Comparison of ENCODE assay signal across 12 cellular contexts in the genomic region with DNA sequence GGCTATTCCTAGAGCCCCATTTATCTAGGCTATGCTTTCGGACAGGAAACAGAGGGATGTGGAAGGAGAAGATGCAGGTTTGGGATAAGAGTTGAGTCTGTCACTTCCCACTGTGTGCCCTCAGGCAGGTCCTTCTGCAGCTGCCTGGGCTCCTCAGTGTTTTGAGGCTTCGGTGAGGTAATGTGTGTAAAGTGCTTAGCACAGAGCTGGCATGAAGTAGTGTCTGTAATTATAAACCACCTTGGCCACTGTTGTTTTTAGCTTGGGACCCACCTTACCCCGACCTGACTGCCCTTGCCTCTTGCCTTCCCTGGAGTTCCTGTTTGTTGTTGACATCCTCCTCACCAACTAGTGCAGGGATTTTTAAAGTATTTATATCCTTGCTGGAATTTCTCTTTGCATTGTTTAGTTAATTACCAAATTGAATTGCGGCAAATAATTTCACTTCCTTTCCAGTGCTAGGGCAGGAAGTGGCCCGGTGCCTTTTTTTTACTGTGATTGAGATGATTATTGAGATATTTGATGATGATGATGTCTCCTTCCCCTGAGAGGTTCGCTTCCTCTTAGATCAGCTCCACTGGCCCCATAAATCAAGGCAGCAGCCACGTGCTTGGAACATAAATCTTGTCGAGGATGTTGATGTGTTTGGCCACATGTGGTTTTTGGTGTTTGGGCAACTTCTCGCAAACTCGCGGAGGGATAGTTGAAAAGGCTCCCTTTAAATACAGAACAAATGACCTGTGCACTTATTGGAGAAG. TPM values are rescaled to one million over a fixed set of nuclear protein-coding genes. Genes with fewer than 3 reads are reported as not detected.
DNase-seq lines count a peak whose midpoint lies in the region; ATAC-seq and TF ChIP-seq lines count a peak whose summit lies in the region.
"Had no signal": no experiment of that assay in that cellular context is flagged by ENCODE, and none has a peak within 500 bp of the region (broad histone marks: within the 10 kb centered on the region; RNA-seq: fewer than 3 reads in every experiment).

No MANE protein-coding gene starts in this region.

- ATAC-seq in activated CD4-positive, alpha-beta T cell treated with anti-CD3 and anti-CD28 coated beads for 36 hours: no peak
- ATAC-seq in PC-3 (no peak), upper lobe of left lung (ENCODE audit: low FRiP score in 2 of 2) (no peak)

- H3K36me3 ChIP-seq in PC-3 (ENCODE audit: low read depth, low read length): no peaks in the 10 kb centered on the region
- no peaks in the 10 kb centered on the region for H3K36me3 ChIP-seq in hepatocyte (replicated peaks; ENCODE audit: insufficient read depth, low read depth)
- H3K36me3 ChIP-seq in upper lobe of left lung: no peaks in the 10 kb centered on the region
- H3K36me3 ChIP-seq: prostate gland had no signal

- DNase-seq in activated CD4-positive, alpha-beta T cell treated with anti-CD3 and anti-CD28 coated beads, Interleukin-2, amount 10 ng/mL, durations not matched to agents 24 days and 14 days: no peak
- DNase-seq in activated CD4-positive, alpha-beta T cell treated with anti-CD3 and anti-CD28 coated beads for 36 hours: no peak
- DNase-seq in PC-3: no peak
- DNase-seq in hepatocyte (ENCODE audit: low spot score): no peak
- peak in 1 of 2 donors; percentile 45 for DNase-seq in upper lobe of left lung
- no peak for DNase-seq in NCI-H774 (lab: John Stamatoyannopoulos, UW)
- no peak for DNase-seq in stimulated activated CD4-positive, alpha-beta T cell treated with anti-CD3 and anti-CD28 coated beads, Interleukin-1b, Interleukin-23, amount 100 ng/mL, for 48 hours
- no peak for DNase-seq in NCI-H446 (lab: John Stamatoyannopoulos, UW)
- DNase-seq: activated gamma-delta T cell, NCI-H2107 had no signal

- H3K27me3 ChIP-seq in PC-3 (ENCODE audit: low read length) (no peaks in the 10 kb centered on the region), hepatocyte (no peaks in the 10 kb centered on the region), upper lobe of left lung (no peaks in the 10 kb centered on the region)

- H3K4me1 Mint-ChIP-seq in activated CD4-positive, alpha-beta T cell treated with anti-CD3 and anti-CD28 coated beads, Interleukin-2, amount 10 ng/mL, durations not matched to agents 24 days and 14 days: peaks cover 7% of the 10 kb centered on the region
- H3K4me1 Mint-ChIP-seq in activated CD4-positive, alpha-beta T cell treated with anti-CD3 and anti-CD28 coated beads for 36 hours: peaks cover 9% of the 10 kb centered on the region

- CTCF ChIA-PET in activated CD4-positive, alpha-beta T cell treated with anti-CD3 and anti-CD28 coated beads for 36 hours (lab: Charles Lee): interaction anchor here (0.6 to 1.7 kb wide), 4 partner anchors 63 to 1167 kb away, joined by 3 to 4 read pairs (median 3); no protein-coding TSS in a partner anchor
- CTCF ChIA-PET in PC-3 (lab: Charles Lee): no interaction called here

- H3K27me3 Mint-ChIP-seq in activated CD4-positive, alpha-beta T cell treated with anti-CD3 and anti-CD28 coated beads, Interleukin-2, amount 10 ng/mL, durations not matched to agents 24 days and 14 days: peaks cover 28% of the 10 kb centered on the region
- peaks cover 29% of the 10 kb centered on the region for H3K27me3 Mint-ChIP-seq in activated CD4-positive, alpha-beta T cell treated with anti-CD3 and anti-CD28 coated beads for 36 hours

- no TSS peak for BruUV-seq in PC-3 (replicated peaks; lab: Mats Ljungman, UMichigan)

- H3K4me3 ChIP-seq in PC-3 (ENCODE audit: low read length) (no peak overlapping the region), hepatocyte (no peak overlapping the region), upper lobe of left lung (peak overlapping the region in 1 of 4 donors; percentile 13)
- H3K4me3 ChIP-seq: prostate gland had no signal

- no peaks in the 10 kb centered on the region for H3K9me3 ChIP-seq in PC-3 (ENCODE audit: low read length)
- H3K9me3 ChIP-seq in hepatocyte (ENCODE audit: low read depth): no peaks in the 10 kb centered on the region
- no peaks in the 10 kb centered on the region for H3K9me3 ChIP-seq in upper lobe of left lung
- H3K9me3 ChIP-seq: prostate gland had no signal

- peak overlapping the region; percentile 10; the same call in 1 of the 2 replicates for H3K4me2 ChIP-seq in PC-3 (ENCODE audit: low read length)
- H3K4me2 ChIP-seq in hepatocyte: peak overlapping the region; percentile 65

- H3K4me3 Mint-ChIP-seq in activated CD4-positive, alpha-beta T cell treated with anti-CD3 and anti-CD28 coated beads, Interleukin-2, amount 10 ng/mL, durations not matched to agents 24 days and 14 days: no peak overlapping the region
- no peak overlapping the region for H3K4me3 Mint-ChIP-seq in activated CD4-positive, alpha-beta T cell treated with anti-CD3 and anti-CD28 coated beads for 36 hours
- H3K4me3 Mint-ChIP-seq: endodermal cell had no signal

- no peaks in the 10 kb centered on the region for H3F3A ChIP-seq in PC-3 (ENCODE audit: low read length, unreplicated experiment)

- POLR2A ChIA-PET in activated CD4-positive, alpha-beta T cell treated with anti-CD3 and anti-CD28 coated beads for 36 hours (lab: Charles Lee): no interaction called here
- POLR2A ChIA-PET in PC-3 (lab: Charles Lee; ENCODE audit: unreplicated experiment): no interaction called here

- no peaks in the 10 kb centered on the region for H3K36me3 Mint-ChIP-seq in activated CD4-positive, alpha-beta T cell treated with anti-CD3 and anti-CD28 coated beads, Interleukin-2, amount 10 ng/mL, durations not matched to agents 24 days and 14 days (ENCODE audit: low read depth)
- H3K36me3 Mint-ChIP-seq in activated CD4-positive, alpha-beta T cell treated with anti-CD3 and anti-CD28 coated beads for 36 hours (ENCODE audit: low read depth): no peaks in the 10 kb centered on the region

- TF ChIP-seq EP300 in upper lobe of left lung (IDR thresholded peaks at IDR 0.05): no peak

- peak overlapping the region; percentile 47 for H3K27ac Mint-ChIP-seq in activated CD4-positive, alpha-beta T cell treated with anti-CD3 and anti-CD28 coated beads, Interleukin-2, amount 10 ng/mL, durations not matched to agents 24 days and 14 days
- no peak overlapping the region for H3K27ac Mint-ChIP-seq in activated CD4-positive, alpha-beta T cell treated with anti-CD3 and anti-CD28 coated beads for 36 hours

- no peaks in the 10 kb centered on the region for H3K9me3 Mint-ChIP-seq in activated CD4-positive, alpha-beta T cell treated with anti-CD3 and anti-CD28 coated beads, Interleukin-2, amount 10 ng/mL, durations not matched to agents 24 days and 14 days
- no peaks in the 10 kb centered on the region for H3K9me3 Mint-ChIP-seq in activated CD4-positive, alpha-beta T cell treated with anti-CD3 and anti-CD28 coated beads for 36 hours (ENCODE audit: low read depth)
- H3K9me3 Mint-ChIP-seq: endodermal cell had no signal

- H3K4me1 ChIP-seq in PC-3 (ENCODE audit: insufficient read depth, low read length): peaks cover 27% of the 10 kb centered on the region
- peaks cover 16% of the 10 kb centered on the region for H3K4me1 ChIP-seq in hepatocyte (ENCODE audit: insufficient read depth)
- H3K4me1 ChIP-seq in upper lobe of left lung: peaks cover 12 to 27% (median 20%) of the 10 kb centered on the region in 4 donors
- H3K4me1 ChIP-seq: prostate gland had no signal

- H3K27ac ChIP-seq in PC-3 (ENCODE audit: low read length) (no peak overlapping the region), hepatocyte (no peak overlapping the region), upper lobe of left lung (peak overlapping the region in 3 of 4 donors; percentile 37 to 76 (median 58))

- no peak for TF ChIP-seq POLR2A in upper lobe of left lung (IDR thresholded peaks at IDR 0.05)

- H2AFZ ChIP-seq in PC-3 (ENCODE audit: low read length) (no peak overlapping the region), hepatocyte (no peak overlapping the region)

- TF ChIP-seq CTCF in PC-3 (conservative IDR thresholded peaks at IDR 0.05; ENCODE audit: low read depth, low read length) (no peak), hepatocyte (IDR thresholded peaks at IDR 0.05; ENCODE audit: poor library complexity) (no peak), upper lobe of left lung (IDR thresholded peaks at IDR 0.05) (no peak)

- intact Hi-C loops in activated CD4-positive, alpha-beta T cell treated with anti-CD3 and anti-CD28 coated beads, Interleukin-2, amount 10 ng/mL, durations not matched to agents 24 days and 14 days (cut with micrococcal nuclease): no loop called here
- intact Hi-C loops in activated CD4-positive, alpha-beta T cell treated with anti-CD3 and anti-CD28 coated beads for 36 hours (cut with DNase I, micrococcal nuclease): no loop called here
- intact Hi-C loops in PC-3 (cut with micrococcal nuclease): no loop called here

- 53% methylated on average over 11 of the region's 11 CpGs for WGBS in hepatocyte (ENCODE audit: low lambda C conversion rate, missing lambda C conversion rate)
- WGBS in upper lobe of left lung, 2 donors: 28 to 32% methylated on average over 11 of the region's 11 CpGs

- H3K9ac ChIP-seq in PC-3 (ENCODE audit: low read length): no peak overlapping the region

- H3K79me2 ChIP-seq in PC-3 (ENCODE audit: low read length) (peaks cover 5% of the 10 kb centered on the region; the same call in 1 of the 2 replicates), hepatocyte (peaks cover 5% of the 10 kb centered on the region)

- H4K20me1 ChIP-seq in PC-3 (ENCODE audit: low read length) (peaks cover 5% of the 10 kb centered on the region; the same call in 1 of the 2 replicates), hepatocyte (ENCODE audit: insufficient read depth, poor library complexity, severe bottlenecking) (no peaks in the 10 kb centered on the region)

- no peaks in the 10 kb centered on the region for H3K9me2 ChIP-seq in PC-3 (replicated peaks; ENCODE audit: low read length)
- no peaks in the 10 kb centered on the region for H3K9me2 ChIP-seq in hepatocyte (replicated peaks; ENCODE audit: insufficient read depth)

RNA-seq across cellular contexts. Expression of gene DAB2IP, which starts 38.2 kb away (rescaled TPM):
- not detected in 2 replicates for total RNA-seq in activated CD4-positive, alpha-beta T cell treated with anti-CD3 and anti-CD28 coated beads, Interleukin-2, amount 10 ng/mL, durations not matched to agents 24 days and 14 days
- total RNA-seq in activated CD4-positive, alpha-beta T cell treated with anti-CD3 and anti-CD28 coated beads for 36 hours: under 1 TPM; 0.02 to 0.28 TPM
- 15.2 and 17.6 TPM in 2 replicates for total RNA-seq in PC-3 (2014; rRNA removed)
- total RNA-seq in hepatocyte: 23.6 and 31.0 TPM in 2 replicates
- 11.1 and 11.6 TPM in 2 replicates for polyA plus RNA-seq in hepatocyte
- total RNA-seq in upper lobe of left lung: 10 to 100 TPM; 61.8 to 98.0 (median 77.2) TPM

Comparison
In these comparisons a context has a peak if more than half of its experiments do, and no peak if none do; other contexts are left out.
1. H3K27ac ChIP-seq: peak in upper lobe of left lung (3 of 4); none in PC-3 (single experiment) and hepatocyte (single experiment).
2. RNA of gene DAB2IP, which starts 38.2 kb away (total RNA-seq): 61.8 to 98.0 TPM in upper lobe of left lung, 23.6 to 31.0 TPM in hepatocyte and 15.2 to 17.6 TPM in PC-3; 0.02 to 0.28 TPM in activated CD4-positive, alpha-beta T cell treated with anti-CD3 and anti-CD28 coated beads for 36 hours and not detected in activated CD4-positive, alpha-beta T cell treated with anti-CD3 and anti-CD28 coated beads, Interleukin-2, amount 10 ng/mL, durations not matched to agents 24 days and 14 days; every median in the first group is over 10 times any median in the second.